In genomic region chr14:99484106-99484505, GRCh38 we compare ENCODE assay signal across 17 cellular contexts.
"Had no signal": no experiment of that assay in that cellular context is flagged by ENCODE, and none has a peak within 500 bp of the region (broad histone marks: within the 10 kb centered on the region; RNA-seq: fewer than 3 reads in every experiment).

No MANE protein-coding gene starts in this region.

- DNase-seq: activated B cell treated with CpG ODN at 0.5 μM for 24 hours; activated CD4-positive, alpha-beta T cell treated with anti-CD3 and anti-CD28 coated beads, Interleukin-2, amount 10 ng/mL, durations not matched to agents 24 days and 14 days; activated CD8-positive, alpha-beta memory T cell treated with anti-CD3 and anti-CD28 coated beads, Interleukin-2, amount 50 U/mL, for 4 hours; activated CD8-positive, alpha-beta T cell treated with anti-CD3 and anti-CD28 coated beads, Interleukin-2, amount 10 ng/mL, durations not matched to agents 7 days and 5 days; activated naive CD4-positive, alpha-beta T cell treated with anti-CD3 and anti-CD28 coated beads, Interleukin-2, amount 50 U/mL, for 16 hours; esophagus squamous epithelium; kidney glomerular epithelial cell; ovary; spleen; stimulated activated CD4-positive, alpha-beta T cell treated with anti-CD3 and anti-CD28 coated beads, Interleukin-1b, Interleukin-23, amount 100 ng/mL, for 48 hours; stomach; T-helper 2 cell had no signal

- H3K9me3 Mint-ChIP-seq: activated B cell treated with CpG ODN at 0.5 μM for 24 hours; activated CD4-positive, alpha-beta T cell treated with anti-CD3 and anti-CD28 coated beads, Interleukin-2, amount 10 ng/mL, durations not matched to agents 24 days and 14 days; central memory CD8-positive, alpha-beta T cell; mesothelial cell of epicardium had no signal

- ATAC-seq: activated CD8-positive, alpha-beta T cell treated with anti-CD3 and anti-CD28 coated beads, Interleukin-2, amount 10 ng/mL, durations not matched to agents 7 days and 5 days; sciatic nerve had no signal

- H3K36me3 Mint-ChIP-seq: mesothelial cell of epicardium had no signal

- H3K27me3 ChIP-seq: esophagus squamous epithelium, hepatocyte, ovary, spleen, stomach had no signal

- H3K4me3 Mint-ChIP-seq: activated B cell treated with CpG ODN at 0.5 μM for 24 hours; activated CD4-positive, alpha-beta T cell treated with anti-CD3 and anti-CD28 coated beads, Interleukin-2, amount 10 ng/mL, durations not matched to agents 24 days and 14 days; activated CD8-positive, alpha-beta T cell treated with anti-CD3 and anti-CD28 coated beads, Interleukin-2, amount 10 ng/mL, durations not matched to agents 7 days and 5 days; central memory CD8-positive, alpha-beta T cell had no signal

- H3K9me3 ChIP-seq: esophagus squamous epithelium, ovary, spleen, stomach had no signal

- H3K4me3 ChIP-seq: coronary artery, esophagus squamous epithelium, hepatocyte, ovary, spleen had no signal

- H3K27me3 Mint-ChIP-seq: activated B cell treated with CpG ODN at 0.5 μM for 24 hours; activated CD4-positive, alpha-beta T cell treated with anti-CD3 and anti-CD28 coated beads, Interleukin-2, amount 10 ng/mL, durations not matched to agents 24 days and 14 days; central memory CD8-positive, alpha-beta T cell had no signal

- H3K36me3 ChIP-seq: esophagus squamous epithelium, ovary, spleen, stomach had no signal

- H3K27ac ChIP-seq: coronary artery, esophagus squamous epithelium, hepatocyte, ovary, spleen, stomach had no signal

- H3K27ac Mint-ChIP-seq: activated B cell treated with CpG ODN at 0.5 μM for 24 hours; activated CD4-positive, alpha-beta T cell treated with anti-CD3 and anti-CD28 coated beads, Interleukin-2, amount 10 ng/mL, durations not matched to agents 24 days and 14 days; activated CD8-positive, alpha-beta T cell treated with anti-CD3 and anti-CD28 coated beads, Interleukin-2, amount 10 ng/mL, durations not matched to agents 7 days and 5 days had no signal
